Comparison of ENCODE assay signal across 21 cellular contexts in genomic region chr10:43749940-43750552, GRCh38.
"Had no signal": no experiment of that assay in that cellular context is flagged by ENCODE, and none has a peak within 500 bp of the region (broad histone marks: within the 10 kb centered on the region; RNA-seq: fewer than 3 reads in every experiment).

No MANE protein-coding gene starts in this region.

- DNase-seq: activated CD4-positive, alpha-beta T cell treated with anti-CD3 and anti-CD28 coated beads for 1 hour; activated CD4-positive, alpha-beta T cell treated with anti-CD3 and anti-CD28 coated beads, Interleukin-2, amount 50 U/mL, for 1 hour; activated CD8-positive, alpha-beta T cell treated with anti-CD3 and anti-CD28 coated beads, Interleukin-2, amount 10 ng/mL, durations not matched to agents 7 days and 5 days; activated T-cell treated with anti-CD3 and anti-CD28 coated beads, Interleukin-2, amount 50 U/mL, for 24 hours; amniotic stem cell; cortex of kidney; endodermal cell; foreskin keratinocyte; left ventricle myocardium inferior; midbrain; ovary; right cardiac atrium; stimulated activated CD4-positive, alpha-beta T cell treated with anti-CD3 and anti-CD28 coated beads, Interleukin-12 subunit alpha, Interleukin-12 subunit beta, amount 100 ng/mL, for 4 hours; substantia nigra; T-helper 1 cell; thyroid gland; WERI-Rb-1 had no signal

- H3K27ac ChIP-seq: foreskin keratinocyte, left ventricle myocardium inferior, neutrophil, ovary, thyroid gland, WERI-Rb-1 had no signal

- H3K4me3 ChIP-seq: left ventricle myocardium inferior, ovary, thyroid gland had no signal

- H3K36me3 ChIP-seq: left ventricle myocardium inferior, neutrophil, ovary, thyroid gland, WERI-Rb-1 had no signal

- FAIRE-seq: TTC549 had no signal

- H3K4me1 ChIP-seq: foreskin keratinocyte, thyroid gland had no signal

- ATAC-seq: activated CD8-positive, alpha-beta T cell treated with anti-CD3 and anti-CD28 coated beads, Interleukin-2, amount 10 ng/mL, durations not matched to agents 7 days and 5 days; activated naive CD4-positive, alpha-beta T cell treated with anti-CD3 and anti-CD28 coated beads, Interleukin-2, amount 50 U/mL, for 72 hours; activated T-helper 17 cell treated with anti-CD3 and anti-CD28 coated beads, Interleukin-2, amount 50 U/mL, for 72 hours; foreskin keratinocyte; right cardiac atrium had no signal

- H3K27me3 ChIP-seq: foreskin keratinocyte, neutrophil, ovary, thyroid gland had no signal

- H3K9me3 ChIP-seq: left ventricle myocardium inferior, neutrophil, ovary, thyroid gland had no signal
